Comparison of ENCODE assay signal across 15 cellular contexts in the genomic region with DNA sequence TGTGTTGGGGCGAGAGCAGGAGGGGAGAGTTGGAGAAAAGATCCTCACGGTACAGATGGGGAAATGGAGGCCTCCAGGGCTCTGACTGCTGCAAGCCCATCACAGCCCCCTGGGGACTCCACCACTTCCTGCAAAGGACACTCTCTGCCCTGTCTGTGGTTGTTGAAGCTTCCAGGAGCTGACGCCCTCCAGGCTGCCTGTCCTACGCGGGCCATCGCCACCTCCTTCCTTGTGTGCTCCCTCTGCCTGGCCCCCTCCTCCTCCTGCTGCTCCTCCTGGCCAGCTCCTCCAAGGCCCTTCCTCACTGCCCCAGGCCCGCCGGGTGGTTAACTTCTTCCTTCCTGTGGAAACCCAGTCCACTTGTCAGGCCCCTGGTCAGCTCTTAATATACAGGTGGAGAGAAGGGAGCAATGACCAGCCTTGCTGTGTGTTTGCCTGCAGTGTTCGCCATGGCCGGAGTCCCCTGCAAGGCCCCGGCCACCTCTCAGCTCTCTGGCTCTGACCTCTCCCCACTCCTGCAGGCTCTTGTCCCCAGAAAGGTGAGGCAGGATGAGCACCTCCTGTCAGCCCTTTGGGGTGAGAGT. TPM values are rescaled to one million over a fixed set of nuclear protein-coding genes. Genes with fewer than 3 reads are reported as not detected.
DNase-seq lines count a peak whose midpoint lies in the region; ATAC-seq and TF ChIP-seq lines count a peak whose summit lies in the region.
"Had no signal": no experiment of that assay in that cellular context is flagged by ENCODE, and none has a peak within 500 bp of the region (broad histone marks: within the 10 kb centered on the region; RNA-seq: fewer than 3 reads in every experiment).

No MANE protein-coding gene starts in this region.

- H3K4me1 ChIP-seq in OCI-LY1 (ENCODE audit: insufficient read depth, low read length, severe bottlenecking): peaks cover 16% of the 10 kb centered on the region
- peaks cover 0 to 17% (median 5%) of the 10 kb centered on the region in 9 donors for H3K4me1 ChIP-seq in heart right ventricle
- no peaks in the 10 kb centered on the region for H3K4me1 ChIP-seq in aorta (ENCODE audit: control insufficient read depth in 1 of 2, insufficient read depth in 2 of 2, low read length in 2 of 2)

- no peaks in the 10 kb centered on the region for H3F3A ChIP-seq in OCI-LY1 (ENCODE audit: insufficient read depth, low read length)

- no peak overlapping the region for H2AFZ ChIP-seq in OCI-LY1 (ENCODE audit: low read length)
- H2AFZ ChIP-seq: PC-9 had no signal

- H4K20me1 ChIP-seq in OCI-LY1 (ENCODE audit: insufficient read depth, low read length): no peaks in the 10 kb centered on the region

- TF ChIP-seq CTCF in OCI-LY1 (IDR thresholded peaks at IDR 0.05; ENCODE audit: low read length) (no peak), heart right ventricle (IDR thresholded peaks at IDR 0.05) (no peak)

- peak; percentile 11 for ATAC-seq in stimulated activated naive CD8-positive, alpha-beta T cell treated with anti-CD3 and anti-CD28 coated beads, Interleukin-15, Interleukin-2, amounts not matched to agents 100 U/mL and 50 U/mL, for 24 hours
- no peak for ATAC-seq in stimulated activated naive CD8-positive, alpha-beta T cell treated with anti-CD3 and anti-CD28 coated beads, Interleukin-15, amount 100 ng/mL, for 72 hours
- ATAC-seq in heart right ventricle: peak in 7 of 8 donors; percentile 3 to 36 (median 17)
- peak; percentile 42 for ATAC-seq in aorta (ENCODE audit: low FRiP score)

- no peak overlapping the region for H3K9ac ChIP-seq in OCI-LY1 (ENCODE audit: low read length)

- no peaks in the 10 kb centered on the region for H3K9me3 Mint-ChIP-seq in stimulated activated naive CD8-positive, alpha-beta T cell treated with anti-CD3 and anti-CD28 coated beads, Interleukin-15, amount 100 ng/mL, for 72 hours
- H3K9me3 Mint-ChIP-seq: activated T-cell treated with anti-CD3 and anti-CD28 coated beads, Interleukin-2, amount 50 U/mL, for 4 hours had no signal

- H3K4me3 ChIP-seq in OCI-LY1 (ENCODE audit: low read depth, low read length, poor library complexity, severe bottlenecking) (no peak overlapping the region), heart right ventricle (no peak overlapping the region), aorta (ENCODE audit: low read length in 2 of 2) (no peak overlapping the region)
- H3K4me3 ChIP-seq: ovary, PC-9, stomach had no signal

- no peaks in the 10 kb centered on the region for H3K9me2 ChIP-seq in OCI-LY1 (ENCODE audit: low read depth, low read length)

- H3K27ac Mint-ChIP-seq in stimulated activated naive CD8-positive, alpha-beta T cell treated with anti-CD3 and anti-CD28 coated beads, Interleukin-15, amount 100 ng/mL, for 72 hours: peak overlapping the region in 1 of 2 donors; percentile 64

- H3K27me3 ChIP-seq in OCI-LY1 (ENCODE audit: insufficient read depth, low read length): no peaks in the 10 kb centered on the region
- H3K27me3 ChIP-seq in heart right ventricle: peaks cover 0 to 11% (median 7%) of the 10 kb centered on the region in 7 donors
- no peaks in the 10 kb centered on the region for H3K27me3 ChIP-seq in aorta (ENCODE audit: control insufficient read depth in 1 of 2, insufficient read depth in 2 of 2, low read length in 1 of 2)
- H3K27me3 ChIP-seq: ovary had no signal

- H3K4me2 ChIP-seq in OCI-LY1 (ENCODE audit: low read length): 0 out of 2 replicates have a peak overlapping the region, but pooled peaks have one; percentile 3
- H3K4me2 ChIP-seq: PC-9 had no signal

- H3K36me3 ChIP-seq in OCI-LY1 (ENCODE audit: insufficient read depth, low read length) (no peaks in the 10 kb centered on the region), heart right ventricle (no peaks in the 10 kb centered on the region), aorta (ENCODE audit: control insufficient read depth in 1 of 2, insufficient read depth in 2 of 2, low read length in 1 of 2) (no peaks in the 10 kb centered on the region)
- H3K36me3 ChIP-seq: ovary, stomach had no signal

- H3K9me3 ChIP-seq in OCI-LY1 (ENCODE audit: low read length) (no peaks in the 10 kb centered on the region), heart right ventricle (no peaks in the 10 kb centered on the region), aorta (ENCODE audit: control insufficient read depth, low read length) (no peaks in the 10 kb centered on the region)
- H3K9me3 ChIP-seq: ovary, stomach had no signal

- H3K4me3 Mint-ChIP-seq in stimulated activated naive CD8-positive, alpha-beta T cell treated with anti-CD3 and anti-CD28 coated beads, Interleukin-15, amount 100 ng/mL, for 72 hours: peak overlapping the region in 1 of 2 donors; percentile 8
- H3K4me3 Mint-ChIP-seq: activated T-cell treated with anti-CD3 and anti-CD28 coated beads, Interleukin-2, amount 50 U/mL, for 4 hours had no signal

- no peaks in the 10 kb centered on the region for H3K79me2 ChIP-seq in OCI-LY1 (ENCODE audit: insufficient read depth, low read length)

- DNase-seq in stimulated activated naive CD8-positive, alpha-beta T cell treated with anti-CD3 and anti-CD28 coated beads, Interleukin-15, Interleukin-2, amounts not matched to agents 100 U/mL and 50 U/mL, for 24 hours: no peak
- DNase-seq in stimulated activated naive CD8-positive, alpha-beta T cell treated with anti-CD3 and anti-CD28 coated beads, Interleukin-15, amount 100 ng/mL, for 72 hours: no peak
- DNase-seq in heart right ventricle (no peak), aorta (no peak), hepatic stellate cell (ENCODE audit: low spot score) (no peak), dedifferentiated amniotic fluid mesenchymal stem cell (ENCODE audit: extremely low spot score) (no peak), NCI-H510A treated with DMSO at 0.1 percent for 48 hours (lab: John Stamatoyannopoulos, UW) (no peak)

- H3K4me1 Mint-ChIP-seq in stimulated activated naive CD8-positive, alpha-beta T cell treated with anti-CD3 and anti-CD28 coated beads, Interleukin-15, amount 100 ng/mL, for 72 hours: peaks cover 34% of the 10 kb centered on the region

- intact Hi-C loops in heart right ventricle (cut with DNase I) (loop anchor here in 9 of 10 donors (1.0 to 10.0 kb wide), 8 partner anchors 35 to 269 kb away; a partner anchor contains a TSS), aorta (cut with DNase I) (loop anchor here (2.0 kb wide), 1 partner anchor 37 kb away; no protein-coding TSS in a partner anchor)

- no peaks in the 10 kb centered on the region for H3K27me3 Mint-ChIP-seq in stimulated activated naive CD8-positive, alpha-beta T cell treated with anti-CD3 and anti-CD28 coated beads, Interleukin-15, amount 100 ng/mL, for 72 hours

- WGBS in heart right ventricle, 2 donors: 40 to 43% methylated on average over 11 of the region's 11 CpGs
- WGBS in aorta, 2 donors: 53 to 62% methylated on average over 11 of the region's 11 CpGs

- no peak overlapping the region for H3K27ac ChIP-seq in OCI-LY1 (ENCODE audit: low read depth, low read length, poor library complexity, severe bottlenecking)
- no peak overlapping the region for H3K27ac ChIP-seq in heart right ventricle
- H3K27ac ChIP-seq in aorta (ENCODE audit: low read depth in 1 of 2, low read length in 2 of 2): no peak overlapping the region
- H3K27ac ChIP-seq: C4-2B, ovary, PC-9, stomach had no signal

RNA-seq across cellular contexts. Expression of a gene that starts 18.4 kb away (rescaled TPM):
- total RNA-seq in heart right ventricle (1 to 10 TPM in 3 of 10 donors, under 1 TPM in 6, not detected in 1; 0.09 to 2.0 (median 0.37) TPM), aorta (10 to 100 TPM; 29.2 to 53.3 TPM)
- polyA plus RNA-seq in heart right ventricle (1 to 10 TPM in 1 of 2 donors, under 1 TPM in 1; 0.51 to 4.9 TPM), aorta (1 to 10 TPM; 2.0 to 4.7 TPM)
- total RNA-seq: activated T-cell treated with anti-CD3 and anti-CD28 coated beads, Interleukin-2, amount 50 U/mL, for 4 hours; HT1080; liver had no signal
- polyA plus RNA-seq: liver had no signal

RNA-seq across cellular contexts. Expression of a gene that starts 44.0 kb away (rescaled TPM):
- total RNA-seq in heart right ventricle (1,000 to 10,000 TPM in 3 of 10 donors, 100 to 1,000 TPM in 7; 907 to 1,150 (median 965) TPM), aorta (1,000 to 10,000 TPM; 1,206 to 1,264 TPM)
- polyA plus RNA-seq in heart right ventricle (1,000 to 10,000 TPM; 1,654 to 3,029 TPM), aorta (1,000 to 10,000 TPM; 2,950 to 3,759 TPM)

RNA-seq across cellular contexts. Expression of a gene that starts 46.6 kb away (rescaled TPM):
- 1 to 10 TPM; 3.3 to 7.9 (median 4.6) TPM for total RNA-seq in heart right ventricle
- 10 to 100 TPM in 1 of 2 donors, 1 to 10 TPM in 1; 6.8 to 11.5 TPM for polyA plus RNA-seq in heart right ventricle
- total RNA-seq in aorta: 10 to 100 TPM; 29.6 to 31.6 TPM
- 10 to 100 TPM in 1 of 2 donors, 1 to 10 TPM in 1; 1.9 to 50.6 TPM for polyA plus RNA-seq in aorta

Comparison
In these comparisons a context has a peak if more than half of its experiments do, and no peak if none do; other contexts are left out.
1. RNA of a gene that starts 18.4 kb away (total RNA-seq): 29.2 to 53.3 TPM in aorta; 0.09 to 2.0 TPM in heart right ventricle; every median in the first group is over 10 times any median in the second.